Comparison of ENCODE assay signal across 1 cellular context in genomic region chr4:158912390-158913175, GRCh38.
TF ChIP-seq lines count a peak whose summit lies in the region.

No MANE protein-coding gene starts in this region.

TF ChIP-seq in HEK293, 187 proteins besides CTCF, POLR2A, EP300 and RAD21 (continued from another document):
- TF ChIP-seq ZNF692 (tag by site-specific recombination; IDR thresholded peaks at IDR 0.05) (no peak), ZNF302 (tag by site-specific recombination; IDR thresholded peaks at IDR 0.05; ENCODE audit: low read depth) (no peak), SETDB1 (IDR thresholded peaks at IDR 0.05; ENCODE audit: insufficient read length, low read length) (no peak), ZNF777 (tag by site-specific recombination; IDR thresholded peaks at IDR 0.05; ENCODE audit: borderline replicate concordance) (no peak), REST (tag by site-specific recombination; IDR thresholded peaks at IDR 0.05) (no peak), ZNF555 (tag by site-specific recombination; conservative IDR thresholded peaks at IDR 0.05) (no peak), PRDM10 (tag by site-specific recombination; IDR thresholded peaks at IDR 0.05) (0 out of 2 replicates have a peak, but pooled peaks have one; percentile 22), ZNF621 (tag by site-specific recombination; IDR thresholded peaks at IDR 0.05) (no peak), ZBTB17 (tag by site-specific recombination; IDR thresholded peaks at IDR 0.05) (peak; percentile 39)
